In the genomic region with DNA sequence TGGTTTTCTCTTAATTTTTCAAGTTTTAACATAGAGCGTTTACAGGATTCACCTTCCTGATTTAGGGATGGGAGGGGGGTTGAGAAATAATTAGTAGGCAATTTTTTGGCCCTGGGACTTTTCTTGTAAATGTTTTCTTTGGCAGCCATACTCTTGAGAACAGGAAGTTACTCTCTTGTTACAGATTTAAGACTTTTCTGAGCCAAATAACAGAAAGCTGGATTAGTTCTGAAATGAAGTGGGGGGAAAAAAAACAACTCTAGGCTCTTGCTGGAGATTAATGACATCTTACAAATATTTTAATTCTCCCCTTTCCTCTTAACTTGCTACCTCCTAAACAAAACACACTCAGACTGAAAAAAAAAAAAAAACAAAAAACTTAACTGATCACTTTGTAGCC, we compare ENCODE assay signal across 19 cellular contexts. TPM values are rescaled to one million over a fixed set of nuclear protein-coding genes. Genes with fewer than 3 reads are reported as not detected.
DNase-seq lines count a peak whose midpoint lies in the region; TF ChIP-seq lines count a peak whose summit lies in the region.
"Had no signal": no experiment of that assay in that cellular context is flagged by ENCODE, and none has a peak within 500 bp of the region (broad histone marks: within the 10 kb centered on the region; RNA-seq: fewer than 3 reads in every experiment).

No MANE protein-coding gene starts in this region.

- H3K27ac Mint-ChIP-seq in osteocyte (ENCODE audit: unreplicated experiment): peak overlapping the region; percentile 88
- H3K27ac Mint-ChIP-seq: activated T-helper 17 cell treated with anti-CD3 and anti-CD28 coated beads, Interleukin-2, amount 50 U/mL, for 72 hours; natural killer cell treated with Interleukin-12 subunit alpha and Interleukin-12 subunit beta and Interleukin-15 and Interleukin-18, amount 100 ng/mL, for 72 hours had no signal

- H3K36me3 ChIP-seq in adipocyte (ENCODE audit: control insufficient read depth, insufficient read depth, low read length, severe bottlenecking) (no peaks in the 10 kb centered on the region), BE2C (no peaks in the 10 kb centered on the region), esophagus muscularis mucosa (peaks cover 0 to 10% (median 4%) of the 10 kb centered on the region in 4 donors)

- no peaks in the 10 kb centered on the region for H3K27me3 Mint-ChIP-seq in osteocyte (ENCODE audit: unreplicated experiment)

- TF ChIP-seq POLR2A in esophagus muscularis mucosa (IDR thresholded peaks at IDR 0.05; ENCODE audit: low read depth): no peak

- peaks cover 30% of the 10 kb centered on the region for H3K4me1 ChIP-seq in adipocyte (ENCODE audit: control insufficient read depth, insufficient read depth, low read length)
- H3K4me1 ChIP-seq in BE2C: peaks cover 12% of the 10 kb centered on the region; the same call in 1 of the 2 replicates
- peaks cover 12 to 32% (median 20%) of the 10 kb centered on the region in 4 donors for H3K4me1 ChIP-seq in esophagus muscularis mucosa
- H3K4me1 ChIP-seq: Caco-2 had no signal

- H3K27ac ChIP-seq in esophagus muscularis mucosa (replicated peaks in 1 of 4): no peak overlapping the region
- H3K27ac ChIP-seq: dorsolateral prefrontal cortex, foreskin keratinocyte had no signal

- H3K4me3 ChIP-seq in AG10803 (ENCODE audit: low read length) (no peak overlapping the region), adipocyte (ENCODE audit: low read length) (no peak overlapping the region), fibroblast of mammary gland (ENCODE audit: control insufficient read depth, low read depth, low read length) (no peak overlapping the region), BE2C (ENCODE audit: low read depth, low read length) (no peak overlapping the region), esophagus muscularis mucosa (no peak overlapping the region)
- H3K4me3 ChIP-seq: dorsolateral prefrontal cortex had no signal

- 48% methylated on average over 1 of the region's 1 CpG for WGBS in esophagus muscularis mucosa

- no peaks in the 10 kb centered on the region for H3K9me3 Mint-ChIP-seq in osteocyte (ENCODE audit: unreplicated experiment)
- H3K9me3 Mint-ChIP-seq: activated T-helper 17 cell treated with anti-CD3 and anti-CD28 coated beads, Interleukin-2, amount 50 U/mL, for 72 hours; natural killer cell treated with Interleukin-12 subunit alpha and Interleukin-12 subunit beta and Interleukin-15 and Interleukin-18, amount 100 ng/mL, for 72 hours had no signal

- H3K9me3 ChIP-seq in adipocyte (ENCODE audit: control insufficient read depth, low read length) (no peaks in the 10 kb centered on the region), BE2C (no peaks in the 10 kb centered on the region), esophagus muscularis mucosa (no peaks in the 10 kb centered on the region)
- H3K9me3 ChIP-seq: Caco-2 had no signal

- no peaks in the 10 kb centered on the region for H3K36me3 Mint-ChIP-seq in osteocyte (ENCODE audit: unreplicated experiment)
- H3K36me3 Mint-ChIP-seq: natural killer cell treated with Interleukin-12 subunit alpha and Interleukin-12 subunit beta and Interleukin-15 and Interleukin-18, amount 100 ng/mL, for 72 hours had no signal

- H3K27me3 ChIP-seq in adipocyte (replicated peaks; ENCODE audit: control insufficient read depth, insufficient read depth, low read length) (no peaks in the 10 kb centered on the region), BE2C (no peaks in the 10 kb centered on the region), esophagus muscularis mucosa (no peaks in the 10 kb centered on the region)
- H3K27me3 ChIP-seq: foreskin keratinocyte had no signal

- H3K4me1 Mint-ChIP-seq in osteocyte (ENCODE audit: unreplicated experiment): peaks cover 66% of the 10 kb centered on the region
- H3K4me1 Mint-ChIP-seq: activated T-helper 17 cell treated with anti-CD3 and anti-CD28 coated beads, Interleukin-2, amount 50 U/mL, for 72 hours had no signal

- DNase-seq in AG10803 (ENCODE audit: low read depth) (peak; percentile 43), adipocyte (ENCODE audit: low read depth) (peak; percentile 72), fibroblast of mammary gland (ENCODE audit: low read depth) (peak; percentile 64), osteocyte (ENCODE audit: extremely low spot score, unreplicated experiment) (no peak), T-helper 1 cell (no peak), BE2C (no peak), esophagus muscularis mucosa (ENCODE audit: extremely low spot score) (no peak), T-helper 2 cell (no peak)
- DNase-seq: anterior cingulate cortex, Caco-2, dorsolateral prefrontal cortex, foreskin keratinocyte, GOT3, Kasumi-1, NCI-H1436 treated with DMSO at 0.1 percent for 48 hours, NCI-H2227 treated with DMSO at 0.1 percent for 48 hours, RPMI8226 had no signal

- intact Hi-C loops in esophagus muscularis mucosa (cut with DNase I): no loop called here

- no peak for TF ChIP-seq EP300 in esophagus muscularis mucosa (IDR thresholded peaks at IDR 0.05)

- H3K9ac ChIP-seq in adipocyte (ENCODE audit: low read length): no peak overlapping the region

- no peak overlapping the region for H3K4me3 Mint-ChIP-seq in osteocyte (ENCODE audit: unreplicated experiment)
- H3K4me3 Mint-ChIP-seq: activated T-helper 17 cell treated with anti-CD3 and anti-CD28 coated beads, Interleukin-2, amount 50 U/mL, for 72 hours; natural killer cell treated with Interleukin-12 subunit alpha and Interleukin-12 subunit beta and Interleukin-15 and Interleukin-18, amount 100 ng/mL, for 72 hours had no signal

- no peak for TF ChIP-seq CTCF in AG10803 (conservative IDR thresholded peaks at IDR 0.05; ENCODE audit: low read length)
- TF ChIP-seq CTCF in fibroblast of mammary gland (conservative IDR thresholded peaks at IDR 0.05; ENCODE audit: control insufficient read depth, insufficient read depth, low read depth, low read length): no peak
- no peak for TF ChIP-seq CTCF in osteocyte (IDR thresholded peaks at IDR 0.05)
- no peak for TF ChIP-seq CTCF in BE2C (IDR thresholded peaks at IDR 0.05; ENCODE audit: low read depth, low read length)
- no peak for TF ChIP-seq CTCF in esophagus muscularis mucosa (IDR thresholded peaks at IDR 0.05)

RNA-seq across cellular contexts. Expression of gene POLR2M, which starts 13.8 kb away (rescaled TPM):
- total RNA-seq in osteocyte: 83.9 and 89.5 TPM in 2 replicates
- 43.1 TPM for polyA plus RNA-seq in BE2C (2012; ENCODE audit: insufficient read depth, insufficient read length, low read depth)
- total RNA-seq in esophagus muscularis mucosa: 100 to 1,000 TPM; 133 to 799 (median 379) TPM

Comparison
In these comparisons a context has a peak if more than half of its experiments do, and no peak if none do; other contexts are left out.
1. DNase-seq: peak in AG10803 (single experiment), adipocyte (single experiment) and fibroblast of mammary gland (single experiment); none in osteocyte (single experiment), T-helper 1 cell (0 of 5), BE2C (single experiment), esophagus muscularis mucosa (single experiment) and T-helper 2 cell (0 of 5).